8 cellular contexts compared by ENCODE assay signal in genomic region chr17:40399185-40399584, GRCh38. TPM values are rescaled to one million over a fixed set of nuclear protein-coding genes. Genes with fewer than 3 reads are reported as not detected.
DNase-seq lines count a peak whose midpoint lies in the region; ATAC-seq, FAIRE-seq and TF ChIP-seq lines count a peak whose summit lies in the region.

No MANE protein-coding gene starts in this region.

- no peak overlapping the region for H2AFZ ChIP-seq in astrocyte (ENCODE audit: low read depth, low read length)

- no peak overlapping the region for H3K9ac ChIP-seq in astrocyte (ENCODE audit: low read length)

- no peaks in the 10 kb centered on the region for H3K27me3 ChIP-seq in astrocyte (ENCODE audit: insufficient read depth, low read length)
- no peaks in the 10 kb centered on the region for H3K27me3 ChIP-seq in thoracic aorta (replicated peaks; ENCODE audit: insufficient read depth)

- no peaks in the 10 kb centered on the region for H4K20me1 ChIP-seq in astrocyte (ENCODE audit: insufficient read depth, low read length)

- H3K27ac ChIP-seq in astrocyte (ENCODE audit: low read depth, low read length) (no peak overlapping the region), thoracic aorta (no peak overlapping the region)

- no peak for FAIRE-seq in astrocyte (lab: Jason Lieb, UNC)

- H3K36me3 ChIP-seq in astrocyte (ENCODE audit: insufficient read depth, low read length) (peaks cover 25% of the 10 kb centered on the region), thoracic aorta (no peaks in the 10 kb centered on the region)

- H3K9me3 Mint-ChIP-seq in activated naive CD8-positive, alpha-beta T cell treated with anti-CD3 and anti-CD28 coated beads, Interleukin-2, amount 10 ng/mL, durations not matched to agents 7 days and 5 days = no peaks in the 10 kb centered on the region
- H3K9me3 Mint-ChIP-seq in activated naive CD8-positive, alpha-beta T cell treated with anti-CD3 and anti-CD28 coated beads for 36 hours = no peaks in the 10 kb centered on the region
- no peaks in the 10 kb centered on the region for H3K9me3 Mint-ChIP-seq in astrocyte (ENCODE audit: unreplicated experiment)

- H3K4me3 ChIP-seq in astrocyte (ENCODE audit: insufficient read depth, low read depth, low read length) = no peak overlapping the region
- no peak overlapping the region for H3K4me3 ChIP-seq in thoracic aorta

- no peak overlapping the region for H3K27ac Mint-ChIP-seq in activated naive CD8-positive, alpha-beta T cell treated with anti-CD3 and anti-CD28 coated beads, Interleukin-2, amount 10 ng/mL, durations not matched to agents 7 days and 5 days
- H3K27ac Mint-ChIP-seq in activated naive CD8-positive, alpha-beta T cell treated with anti-CD3 and anti-CD28 coated beads for 36 hours = no peak overlapping the region
- H3K27ac Mint-ChIP-seq in astrocyte (ENCODE audit: unreplicated experiment) = no peak overlapping the region

- H3K27me3 Mint-ChIP-seq in activated naive CD8-positive, alpha-beta T cell treated with anti-CD3 and anti-CD28 coated beads, Interleukin-2, amount 10 ng/mL, durations not matched to agents 7 days and 5 days = no peaks in the 10 kb centered on the region
- no peaks in the 10 kb centered on the region for H3K27me3 Mint-ChIP-seq in activated naive CD8-positive, alpha-beta T cell treated with anti-CD3 and anti-CD28 coated beads for 36 hours
- H3K27me3 Mint-ChIP-seq in astrocyte (ENCODE audit: low read depth, unreplicated experiment) = no peaks in the 10 kb centered on the region

- peaks cover 14% of the 10 kb centered on the region for H3K4me1 Mint-ChIP-seq in activated naive CD8-positive, alpha-beta T cell treated with anti-CD3 and anti-CD28 coated beads, Interleukin-2, amount 10 ng/mL, durations not matched to agents 7 days and 5 days
- peaks cover 3% of the 10 kb centered on the region for H3K4me1 Mint-ChIP-seq in activated naive CD8-positive, alpha-beta T cell treated with anti-CD3 and anti-CD28 coated beads for 36 hours
- H3K4me1 Mint-ChIP-seq in astrocyte (ENCODE audit: low read depth, unreplicated experiment) = no peaks in the 10 kb centered on the region

- ATAC-seq in activated naive CD8-positive, alpha-beta T cell treated with anti-CD3 and anti-CD28 coated beads, Interleukin-2, amount 10 ng/mL, durations not matched to agents 7 days and 5 days (ENCODE audit: low read depth) = peak; percentile 42
- no peak for ATAC-seq in thoracic aorta (ENCODE audit: insufficient number of reproducible peaks, low FRiP score, low read depth)
- no peak for ATAC-seq in GM21390 (IDR thresholded peaks at IDR 0.05; ENCODE audit: unreplicated experiment)

- H3K9me3 ChIP-seq in astrocyte (ENCODE audit: insufficient read depth, low read depth, low read length) (no peaks in the 10 kb centered on the region), thoracic aorta (no peaks in the 10 kb centered on the region)

- H3K4me2 ChIP-seq in astrocyte (ENCODE audit: low read length) = no peak overlapping the region

- TF ChIP-seq CTCF in astrocyte (IDR thresholded peaks at IDR 0.05; ENCODE audit: insufficient read depth, low read depth, low read length) (peak; percentile 59), thoracic aorta (IDR thresholded peaks at IDR 0.05) (peak; percentile 59)

- no peak overlapping the region for H3K4me3 Mint-ChIP-seq in activated naive CD8-positive, alpha-beta T cell treated with anti-CD3 and anti-CD28 coated beads, Interleukin-2, amount 10 ng/mL, durations not matched to agents 7 days and 5 days
- H3K4me3 Mint-ChIP-seq in activated naive CD8-positive, alpha-beta T cell treated with anti-CD3 and anti-CD28 coated beads for 36 hours = no peak overlapping the region
- no peak overlapping the region for H3K4me3 Mint-ChIP-seq in astrocyte (ENCODE audit: unreplicated experiment)

- H3K36me3 Mint-ChIP-seq in activated naive CD8-positive, alpha-beta T cell treated with anti-CD3 and anti-CD28 coated beads, Interleukin-2, amount 10 ng/mL, durations not matched to agents 7 days and 5 days = peaks cover 49% of the 10 kb centered on the region
- peaks cover 53% of the 10 kb centered on the region for H3K36me3 Mint-ChIP-seq in activated naive CD8-positive, alpha-beta T cell treated with anti-CD3 and anti-CD28 coated beads for 36 hours
- no peaks in the 10 kb centered on the region for H3K36me3 Mint-ChIP-seq in astrocyte (ENCODE audit: low read depth, unreplicated experiment)

- H3K79me2 ChIP-seq in astrocyte (ENCODE audit: insufficient read depth, low read length) = no peaks in the 10 kb centered on the region

- POLR2A ChIA-PET in activated naive CD8-positive, alpha-beta T cell treated with anti-CD3 and anti-CD28 coated beads, Interleukin-2, amount 10 ng/mL, durations not matched to agents 7 days and 5 days (lab: Charles Lee) = interaction anchor here (0.6 to 1.5 kb wide), 3 partner anchors 10 to 111 kb away, joined by 3 to 5 read pairs (median 3); partner anchors contain the start of gene TOP2A

- DNase-seq in activated naive CD8-positive, alpha-beta T cell treated with anti-CD3 and anti-CD28 coated beads, Interleukin-2, amount 10 ng/mL, durations not matched to agents 7 days and 5 days = no peak
- no peak for DNase-seq in activated naive CD8-positive, alpha-beta T cell treated with anti-CD3 and anti-CD28 coated beads for 36 hours
- peak; percentile 8 for DNase-seq in NCI-H2029 treated with DMSO at 0.1 percent for 48 hours (lab: John Stamatoyannopoulos, UW)
- DNase-seq in astrocyte (ENCODE audit: low read depth) = peak; percentile 40
- DNase-seq in iPS-NIHi7 (ENCODE audit: extremely low spot score) = peak; percentile 27
- DNase-seq in thoracic aorta (ENCODE audit: low spot score) = no peak
- no peak for DNase-seq in HK-2 (ENCODE audit: unreplicated experiment)

- H3K4me1 ChIP-seq in astrocyte (ENCODE audit: insufficient read depth, low read length) (no peaks in the 10 kb centered on the region), thoracic aorta (ENCODE audit: control insufficient read depth in 1 of 2, low read depth in 2 of 2) (no peaks in the 10 kb centered on the region)

RNA-seq across cellular contexts. Expression of gene TOP2A, which starts 18.5 kb away (rescaled TPM):
- 100 to 1,000 TPM; 313 to 314 TPM for total RNA-seq in activated naive CD8-positive, alpha-beta T cell treated with anti-CD3 and anti-CD28 coated beads, Interleukin-2, amount 10 ng/mL, durations not matched to agents 7 days and 5 days
- 100 to 1,000 TPM; 244 to 245 TPM for total RNA-seq in activated naive CD8-positive, alpha-beta T cell treated with anti-CD3 and anti-CD28 coated beads for 36 hours
- total RNA-seq in astrocyte (7.3 and 12.6 TPM in 2 replicates), thoracic aorta (1 to 10 TPM in 1 of 2 donors, under 1 TPM in 1; 0.81 to 8.5 TPM)

RNA-seq across cellular contexts. Expression of gene GJD3, which starts 34.6 kb away (rescaled TPM):
- total RNA-seq in activated naive CD8-positive, alpha-beta T cell treated with anti-CD3 and anti-CD28 coated beads, Interleukin-2, amount 10 ng/mL, durations not matched to agents 7 days and 5 days = under 1 TPM in 1 of 2 experiments, not detected in 1; 0.48 TPM
- not detected for total RNA-seq in activated naive CD8-positive, alpha-beta T cell treated with anti-CD3 and anti-CD28 coated beads for 36 hours
- total RNA-seq in astrocyte (0.34 and 0.43 TPM in 2 replicates), thoracic aorta (1 to 10 TPM in 1 of 2 donors, not detected in 1; 1.5 TPM)

RNA-seq across cellular contexts. Expression of gene IGFBP4, which starts 44.1 kb away (rescaled TPM):
- 10 to 100 TPM; 12.2 to 13.2 TPM for total RNA-seq in activated naive CD8-positive, alpha-beta T cell treated with anti-CD3 and anti-CD28 coated beads, Interleukin-2, amount 10 ng/mL, durations not matched to agents 7 days and 5 days
- total RNA-seq in activated naive CD8-positive, alpha-beta T cell treated with anti-CD3 and anti-CD28 coated beads for 36 hours = 1 to 10 TPM; 5.6 to 6.5 TPM
- total RNA-seq in astrocyte = 134 and 142 TPM in 2 replicates
- total RNA-seq in thoracic aorta = 100 to 1,000 TPM; 177 to 310 TPM

Comparison
In these comparisons a context has a peak if more than half of its experiments do, and no peak if none do; other contexts are left out.
1. DNase-seq: peak in NCI-H2029 treated with DMSO at 0.1 percent for 48 hours (single experiment), astrocyte (single experiment) and iPS-NIHi7 (single experiment); none in activated naive CD8-positive, alpha-beta T cell treated with anti-CD3 and anti-CD28 coated beads, Interleukin-2, amount 10 ng/mL, durations not matched to agents 7 days and 5 days (single experiment), activated naive CD8-positive, alpha-beta T cell treated with anti-CD3 and anti-CD28 coated beads for 36 hours (single experiment), thoracic aorta (single experiment) and HK-2 (single experiment).
2. RNA of gene TOP2A, which starts 18.5 kb away (total RNA-seq): 313 to 314 TPM in activated naive CD8-positive, alpha-beta T cell treated with anti-CD3 and anti-CD28 coated beads, Interleukin-2, amount 10 ng/mL, durations not matched to agents 7 days and 5 days and 244 to 245 TPM in activated naive CD8-positive, alpha-beta T cell treated with anti-CD3 and anti-CD28 coated beads for 36 hours; 7.3 to 12.6 TPM in astrocyte and 0.81 to 8.5 TPM in thoracic aorta; every median in the first group is over 10 times any median in the second.